1 cellular context compared by ENCODE assay signal in the genomic region with DNA sequence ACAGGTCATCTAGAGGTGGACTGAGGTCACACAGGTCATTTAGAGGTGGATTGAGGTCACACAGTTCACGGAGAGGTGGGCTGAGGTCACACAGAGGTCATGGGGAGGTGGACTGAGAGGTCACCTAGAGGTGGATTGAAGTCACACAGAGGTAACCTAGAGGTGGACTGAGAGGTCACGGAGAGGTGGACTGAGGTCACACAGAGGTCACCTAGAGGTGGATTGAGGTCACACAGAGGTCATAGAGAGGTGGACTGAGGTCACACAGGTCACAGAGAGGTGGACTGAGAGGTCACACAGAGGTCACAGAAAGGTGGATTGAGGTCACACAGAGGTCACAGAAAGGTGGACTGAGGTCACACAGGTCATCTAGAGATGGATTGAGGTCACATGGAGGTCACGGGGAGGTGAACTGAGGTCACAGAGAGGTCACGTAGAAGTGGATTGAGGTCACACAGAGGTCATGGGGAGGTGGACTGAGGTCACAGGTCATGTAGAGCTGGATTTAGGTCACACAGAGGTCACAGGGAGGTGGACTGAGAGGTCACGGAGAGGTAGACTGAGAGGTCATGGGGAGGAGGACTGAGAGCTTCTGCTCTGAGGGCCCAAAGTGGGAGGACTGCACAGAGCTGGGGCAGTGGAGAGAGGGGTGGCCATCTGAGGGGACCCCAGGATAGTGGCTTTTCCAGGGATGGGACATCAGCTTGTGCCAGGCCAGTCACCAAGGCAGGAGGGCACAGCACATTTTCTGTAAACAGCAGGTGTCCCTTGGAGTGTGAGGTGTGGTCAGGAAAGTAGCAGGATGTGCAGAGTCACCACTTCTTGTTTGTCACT.
TF ChIP-seq lines count a peak whose summit lies in the region.

No MANE protein-coding gene starts in this region.

TF ChIP-seq in liver, 16 proteins besides CTCF, POLR2A, EP300 and RAD21:
- TF ChIP-seq RXRA (IDR thresholded peaks at IDR 0.05): peak; percentile 81 to 98
- TF ChIP-seq JUND (IDR thresholded peaks at IDR 0.05): no peak
- peak; percentile 100 for TF ChIP-seq NR2F2 (IDR thresholded peaks at IDR 0.05)
- no peak for TF ChIP-seq YY1 (IDR thresholded peaks at IDR 0.05)
- no peak for TF ChIP-seq ZBTB33 (IDR thresholded peaks at IDR 0.05)
- TF ChIP-seq SP1 (IDR thresholded peaks at IDR 0.05): no peak
- TF ChIP-seq GABPA (IDR thresholded peaks at IDR 0.05 in 1 of 2, conservative IDR thresholded peaks at IDR 0.05 in 1 of 2): no peak
- no peak for TF ChIP-seq FOXA1 (IDR thresholded peaks at IDR 0.05)
- no peak for TF ChIP-seq HNF4A (conservative IDR thresholded peaks at IDR 0.05)
- TF ChIP-seq, protein P1, sequence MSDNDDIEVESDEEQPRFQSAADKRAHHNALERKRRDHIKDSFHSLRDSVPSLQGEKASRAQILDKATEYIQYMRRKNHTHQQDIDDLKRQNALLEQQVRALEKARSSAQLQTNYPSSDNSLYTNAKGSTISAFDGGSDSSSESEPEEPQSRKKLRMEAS (IDR thresholded peaks at IDR 0.05): no peak
- TF ChIP-seq HNF4G (IDR thresholded peaks at IDR 0.05): no peak
- TF ChIP-seq FOXA2 (IDR thresholded peaks at IDR 0.05): no peak
